ENCODE assay signal across 8 cellular contexts in the genomic region with DNA sequence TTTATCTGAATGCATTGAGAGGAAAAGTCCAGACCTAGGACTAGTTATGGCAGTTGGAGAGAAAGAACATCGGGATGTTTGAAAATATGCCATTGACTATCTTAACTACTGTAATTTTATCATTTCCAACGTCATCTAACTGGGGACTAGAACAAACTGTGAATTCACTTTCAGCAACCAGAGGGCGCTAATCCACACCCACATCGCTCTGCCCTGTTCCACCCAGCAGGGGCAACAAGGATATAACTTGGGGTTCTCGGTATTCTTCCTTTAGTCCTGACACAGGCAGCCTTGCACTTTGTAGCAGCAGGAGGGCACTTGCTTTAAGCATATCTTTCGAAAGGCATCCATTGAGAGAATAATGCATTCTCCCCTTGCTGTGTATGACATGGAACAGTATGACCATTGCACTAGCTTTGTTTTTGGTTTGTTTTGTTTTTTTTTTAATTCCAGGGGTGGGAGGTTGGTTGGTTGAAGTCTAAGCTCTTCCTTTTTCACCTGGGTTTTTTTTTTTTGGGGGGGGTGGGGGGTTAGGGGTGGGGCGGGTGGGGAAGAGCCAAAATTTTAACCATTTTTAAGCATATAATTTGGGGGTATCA. TPM values are rescaled to one million over a fixed set of nuclear protein-coding genes. Genes with fewer than 3 reads are reported as not detected.
A peak's percentile ranks its signal among the peaks of the same experiment; 100 is the strongest.
DNase-seq lines count a peak whose midpoint lies in the region; ATAC-seq and TF ChIP-seq lines count a peak whose summit lies in the region.

No MANE protein-coding gene starts in this region.

- peaks cover 6% of the 10 kb centered on the region for H3K36me3 ChIP-seq in colonic mucosa
- H3K36me3 ChIP-seq in lower lobe of right lung = peaks cover 69% of the 10 kb centered on the region

- H3K27ac ChIP-seq in colonic mucosa (no peak overlapping the region), lower lobe of right lung (no peak overlapping the region)

- H3K9me3 ChIP-seq in colonic mucosa = no peaks in the 10 kb centered on the region
- H3K9me3 ChIP-seq in lower lobe of right lung = no peaks in the 10 kb centered on the region

- peak; percentile 88 for TF ChIP-seq CTCF in colonic mucosa (IDR thresholded peaks at IDR 0.05)
- peak; percentile 87 for TF ChIP-seq CTCF in lower lobe of right lung (IDR thresholded peaks at IDR 0.05)

- ATAC-seq in HG03103 (IDR thresholded peaks at IDR 0.05; ENCODE audit: low read depth, unreplicated experiment) = peak; percentile 71
- ATAC-seq in lower lobe of right lung = peak; percentile 92

- H3K9ac ChIP-seq in colonic mucosa (ENCODE audit: low read depth in 2 of 2, low read length in 2 of 2) = no peak overlapping the region

- intact Hi-C loops in colonic mucosa (cut with DNase I) = loop anchor here (2.0 to 5.0 kb wide), 3 partner anchors 174 to 275 kb away; no protein-coding TSS in a partner anchor
- intact Hi-C loops in lower lobe of right lung (cut with DNase I) = loop anchor here (10.0 kb wide), 1 partner anchor 271 kb away; no protein-coding TSS in a partner anchor

- DNase-seq in NK-92 treated with Interleukin-12 subunit alpha and Interleukin-12 subunit beta, amount 100 ng/mL, for 24 hours (lab: John Stamatoyannopoulos, UW) = peak; percentile 21
- no peak for DNase-seq in NK-92 (lab: John Stamatoyannopoulos, UW; ENCODE audit: unreplicated experiment)
- DNase-seq in NCI-H524 (lab: John Stamatoyannopoulos, UW) = peak; percentile 32 to 76
- DNase-seq in activated CD4-positive, alpha-beta T cell treated with anti-CD3 and anti-CD28 coated beads for 24 hours (ENCODE audit: low read depth in 2 of 2) = peak; percentile 25 to 52
- peak; percentile 65 for DNase-seq in colonic mucosa
- DNase-seq in lower lobe of right lung = peak; percentile 64
- peak; percentile 26 to 33 for DNase-seq in stimulated activated CD8-positive, alpha-beta memory T cell treated with anti-CD3 and anti-CD28 coated beads, Interleukin-4, amount 100 ng/mL, for 1 hour (ENCODE audit: low read depth in 2 of 2, low spot score in 1 of 2)

- H3K4me1 ChIP-seq in colonic mucosa (no peaks in the 10 kb centered on the region), lower lobe of right lung (no peaks in the 10 kb centered on the region)

- no peak overlapping the region for H3K4me3 ChIP-seq in colonic mucosa
- H3K4me3 ChIP-seq in lower lobe of right lung = no peak overlapping the region

- H3K27me3 ChIP-seq in colonic mucosa = no peaks in the 10 kb centered on the region
- H3K27me3 ChIP-seq in lower lobe of right lung (ENCODE audit: low read depth) = no peaks in the 10 kb centered on the region

RNA-seq across cellular contexts. Expression of a gene that starts 31.5 kb away (rescaled TPM):
- 10 to 100 TPM; 19.7 to 27.9 TPM for total RNA-seq in colonic mucosa
- 24.4 TPM for total RNA-seq in lower lobe of right lung
